ENCODE assay signal across 15 cellular contexts in the genomic region with DNA sequence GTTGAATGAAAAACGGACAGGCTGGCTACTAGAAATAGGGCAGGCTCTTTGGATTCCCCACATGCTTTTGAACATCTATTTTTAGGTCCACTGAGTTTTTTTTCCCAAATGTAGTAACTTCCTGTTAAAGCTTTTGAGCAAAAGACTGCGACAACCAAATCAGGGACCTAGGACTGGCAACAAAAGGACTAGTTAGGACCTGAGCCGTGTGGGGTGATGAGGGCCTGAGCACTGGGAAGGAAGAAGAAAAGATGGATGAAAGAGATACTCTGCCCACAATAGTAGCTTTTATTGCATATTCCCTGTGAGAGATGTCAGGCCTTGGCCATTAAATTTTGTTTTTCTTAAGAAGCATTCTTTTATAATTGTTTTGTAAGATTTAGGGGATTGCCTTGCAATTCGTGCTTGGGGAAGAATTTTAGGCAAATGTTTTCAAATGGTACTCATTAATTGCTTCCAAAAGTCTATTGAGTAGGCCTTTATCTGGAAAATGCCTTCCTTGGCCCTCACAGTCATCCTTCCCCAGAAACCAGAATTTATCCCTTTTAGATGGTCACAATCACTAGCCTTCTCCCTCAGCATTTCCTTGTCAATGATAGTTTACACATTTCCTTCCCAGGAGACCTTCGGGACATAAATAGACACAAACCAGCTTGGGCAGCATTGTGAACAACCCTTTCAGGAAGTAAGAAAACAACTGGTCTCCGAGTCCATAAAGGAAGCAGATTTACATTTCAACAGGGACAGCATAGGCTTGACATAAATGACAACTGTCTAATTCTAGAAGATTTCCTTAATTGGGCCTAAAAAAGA.
DNase-seq lines count a peak whose midpoint lies in the region; ATAC-seq and TF ChIP-seq lines count a peak whose summit lies in the region.
"Had no signal": no experiment of that assay in that cellular context is flagged by ENCODE, and none has a peak within 500 bp of the region (broad histone marks: within the 10 kb centered on the region; RNA-seq: fewer than 3 reads in every experiment).

No MANE protein-coding gene starts in this region.

- POLR2A ChIA-PET in naive thymus-derived CD8-positive, alpha-beta T cell (lab: Charles Lee): no interaction called here

- no peaks in the 10 kb centered on the region for H3K36me3 ChIP-seq in right atrium auricular region
- no peaks in the 10 kb centered on the region for H3K36me3 ChIP-seq in vagina

- H3K27ac ChIP-seq in right atrium auricular region (peak overlapping the region in 1 of 2 donors; percentile 28), vagina (peak overlapping the region; percentile 62)
- H3K27ac ChIP-seq: foreskin keratinocyte had no signal

- H3K9me3 ChIP-seq in right atrium auricular region (no peaks in the 10 kb centered on the region), vagina (no peaks in the 10 kb centered on the region)
- H3K9me3 ChIP-seq: SK-N-SH had no signal

- H3K4me1 ChIP-seq in right atrium auricular region (peaks cover 0 to 12% of the 10 kb centered on the region in 2 donors), vagina (peaks cover 12% of the 10 kb centered on the region)
- H3K4me1 ChIP-seq: foreskin keratinocyte had no signal

- H3K9me3 Mint-ChIP-seq in chondrocyte (ENCODE audit: low read depth) (no peaks in the 10 kb centered on the region), mesothelial cell of epicardium (peaks cover 9% of the 10 kb centered on the region)
- H3K9me3 Mint-ChIP-seq in naive thymus-derived CD8-positive, alpha-beta T cell: no peaks in the 10 kb centered on the region

- no peak for TF ChIP-seq POLR2A in vagina (IDR thresholded peaks at IDR 0.05)

- H3K36me3 Mint-ChIP-seq in chondrocyte (ENCODE audit: low read depth) (no peaks in the 10 kb centered on the region), mesothelial cell of epicardium (no peaks in the 10 kb centered on the region)
- no peaks in the 10 kb centered on the region for H3K36me3 Mint-ChIP-seq in naive thymus-derived CD8-positive, alpha-beta T cell

- intact Hi-C loops in Right ventricle myocardium superior (cut with DNase I) (no loop called here), vagina (cut with DNase I) (no loop called here)

- H3K4me3 ChIP-seq in right atrium auricular region: no peak overlapping the region
- no peak overlapping the region for H3K4me3 ChIP-seq in vagina

- H3K27me3 ChIP-seq in right atrium auricular region (peaks cover 0 to 4% of the 10 kb centered on the region in 2 donors), vagina (no peaks in the 10 kb centered on the region)

- H3K27me3 Mint-ChIP-seq in chondrocyte (ENCODE audit: low read depth) (peaks cover 13% of the 10 kb centered on the region), mesothelial cell of epicardium (ENCODE audit: low read depth) (peaks cover 17% of the 10 kb centered on the region)
- peaks cover 15 to 29% (median 18%) of the 10 kb centered on the region in 5 donors for H3K27me3 Mint-ChIP-seq in naive thymus-derived CD8-positive, alpha-beta T cell

- H3K4me3 Mint-ChIP-seq in chondrocyte (ENCODE audit: unreplicated experiment) (no peak overlapping the region), mesothelial cell of epicardium (no peak overlapping the region)
- no peak overlapping the region for H3K4me3 Mint-ChIP-seq in naive thymus-derived CD8-positive, alpha-beta T cell

- no peak for DNase-seq in Right ventricle myocardium superior
- no peak for DNase-seq in right atrium auricular region (ENCODE audit: low spot score)
- no peak for DNase-seq in chondrocyte (ENCODE audit: low spot score)
- DNase-seq in medulla oblongata (ENCODE audit: extremely low spot score): peak; percentile 42
- no peak for DNase-seq in vagina (ENCODE audit: extremely low spot score in 2 of 2)
- DNase-seq in naive thymus-derived CD8-positive, alpha-beta T cell: no peak
- DNase-seq in mesothelial cell of epicardium (ENCODE audit: low spot score in 2 of 2, unreplicated experiment in 2 of 2): no peak
- no peak for DNase-seq in epidermal melanocyte (ENCODE audit: insufficient read length, low spot score)
- DNase-seq: activated CD4-positive, alpha-beta T cell treated with anti-CD3 and anti-CD28 coated beads for 1 hour; central memory CD4-positive, alpha-beta T cell; foreskin keratinocyte; GF-D8; NCI-H524; SK-N-SH had no signal

- H3K4me1 Mint-ChIP-seq in chondrocyte (ENCODE audit: low read depth) (peaks cover 14% of the 10 kb centered on the region), mesothelial cell of epicardium (no peaks in the 10 kb centered on the region)
- H3K4me1 Mint-ChIP-seq in naive thymus-derived CD8-positive, alpha-beta T cell: peaks cover 0 to 8% (median 0%) of the 10 kb centered on the region in 4 donors

- ATAC-seq in Right ventricle myocardium superior (ENCODE audit: poor library complexity): peak; percentile 69
- no peak for ATAC-seq in naive thymus-derived CD8-positive, alpha-beta T cell
- ATAC-seq: foreskin keratinocyte, left lobe of liver had no signal

- TF ChIP-seq CTCF in right atrium auricular region (IDR thresholded peaks at IDR 0.05) (no peak), chondrocyte (IDR thresholded peaks at IDR 0.05) (no peak), vagina (IDR thresholded peaks at IDR 0.05) (no peak), mesothelial cell of epicardium (IDR thresholded peaks at IDR 0.05; ENCODE audit: unreplicated experiment) (no peak)

- H3K27ac Mint-ChIP-seq in chondrocyte (ENCODE audit: unreplicated experiment) (peak overlapping the region; percentile 58), mesothelial cell of epicardium (no peak overlapping the region)
- H3K27ac Mint-ChIP-seq in naive thymus-derived CD8-positive, alpha-beta T cell: no peak overlapping the region
